ENCODE assay signal across 14 cellular contexts in genomic region chr15:65584241-65584640, GRCh38. TPM values are rescaled to one million over a fixed set of nuclear protein-coding genes. Genes with fewer than 3 reads are reported as not detected.
A peak's percentile ranks its signal among the peaks of the same experiment; 100 is the strongest.
DNase-seq lines count a peak whose midpoint lies in the region; ATAC-seq and TF ChIP-seq lines count a peak whose summit lies in the region.
"Had no signal": no experiment of that assay in that cellular context is flagged by ENCODE, and none has a peak within 500 bp of the region (broad histone marks: within the 10 kb centered on the region; RNA-seq: fewer than 3 reads in every experiment).

No MANE protein-coding gene starts in this region.

- peak overlapping the region; percentile 45 to 48; a peak in 3 of 4 replicates for H3K27ac ChIP-seq in SK-N-SH (ENCODE audit: low read depth in 2 of 2, low read length in 1 of 2)
- peak overlapping the region; percentile 35; the same call in 1 of the 2 replicates for H3K27ac ChIP-seq in Karpas-422 (ENCODE audit: low read length)
- H3K27ac ChIP-seq: 22Rv1, SK-N-MC, testis had no signal

- H3K4me3 Mint-ChIP-seq in brain = no peak overlapping the region
- H3K4me3 Mint-ChIP-seq in nephron progenitor cell = peak overlapping the region; percentile 55
- H3K4me3 Mint-ChIP-seq: H9 had no signal

- TF ChIP-seq EP300 in SK-N-SH (IDR thresholded peaks at IDR 0.05; ENCODE audit: borderline replicate concordance in 1 of 2, low read depth in 1 of 2, low read length in 1 of 2) = no peak

- H3K9me3 Mint-ChIP-seq in brain (no peaks in the 10 kb centered on the region), nephron progenitor cell (no peaks in the 10 kb centered on the region)
- H3K9me3 Mint-ChIP-seq: H9 had no signal

- H3K36me3 Mint-ChIP-seq in brain (peaks cover 61% of the 10 kb centered on the region), nephron progenitor cell (ENCODE audit: low read depth) (peaks cover 58% of the 10 kb centered on the region)

- DNase-seq in SK-N-SH (no peak), Karpas-422 (no peak), nephron progenitor cell (no peak), OCI-M2 (lab: John Stamatoyannopoulos, UW; ENCODE audit: unreplicated experiment) (no peak)
- DNase-seq: activated CD4-positive, alpha-beta T cell treated with anti-CD3 and anti-CD28 coated beads for 1 hour; H9; left cardiac atrium; testis had no signal

- no peak overlapping the region for H2AFZ ChIP-seq in SK-N-SH (ENCODE audit: low read depth)
- H2AFZ ChIP-seq in Karpas-422 (ENCODE audit: low read length) = no peak overlapping the region

- TF ChIP-seq CTCF in SK-N-SH (IDR thresholded peaks at IDR 0.05) (no peak), brain (conservative IDR thresholded peaks at IDR 0.05) (no peak), nephron progenitor cell (IDR thresholded peaks at IDR 0.05) (no peak)

- no peaks in the 10 kb centered on the region for H3K9me2 ChIP-seq in SK-N-SH
- no peaks in the 10 kb centered on the region for H3K9me2 ChIP-seq in Karpas-422 (replicated peaks; ENCODE audit: insufficient read depth, low read length)

- H3K27ac Mint-ChIP-seq in brain (peak overlapping the region in 3 of 5 experiments; percentile 61 to 84 (median 64)), nephron progenitor cell (peak overlapping the region; percentile 66)
- H3K27ac Mint-ChIP-seq: H9 had no signal

- no peak for ATAC-seq in SK-N-SH treated with all-trans-retinoic acid at 6 μM for 48 hours
- ATAC-seq in HG03469 (IDR thresholded peaks at IDR 0.05; ENCODE audit: unreplicated experiment) = no peak
- ATAC-seq in HG03520 (IDR thresholded peaks at IDR 0.05; ENCODE audit: unreplicated experiment) = no peak
- ATAC-seq: left cardiac atrium had no signal

- H3K4me1 ChIP-seq in SK-N-SH (ENCODE audit: control insufficient read depth in 1 of 2, insufficient read depth in 2 of 2, low read depth in 1 of 2, low read length in 1 of 2) (peaks cover 21 to 26% of the 10 kb centered on the region in 2 experiments), Karpas-422 (ENCODE audit: low read length) (peaks cover 16% of the 10 kb centered on the region)
- H3K4me1 ChIP-seq: testis had no signal

- TF ChIP-seq RAD21 in SK-N-SH (IDR thresholded peaks at IDR 0.05; ENCODE audit: low read length) = no peak

- H3K4me1 Mint-ChIP-seq in brain = peaks cover 19% of the 10 kb centered on the region
- peaks cover 36% of the 10 kb centered on the region for H3K4me1 Mint-ChIP-seq in nephron progenitor cell

- CTCF ChIA-PET in SK-N-SH (lab: Yijun Ruan, JAX) = no interaction called here

- H3K36me3 ChIP-seq in SK-N-SH (replicated peaks in 1 of 2; ENCODE audit: control insufficient read depth in 1 of 2, insufficient read depth in 2 of 2, low read length in 1 of 2) = peaks cover 60 to 61% of the 10 kb centered on the region in 2 experiments
- H3K36me3 ChIP-seq in Karpas-422 (ENCODE audit: insufficient read depth, low read length) = peaks cover 51% of the 10 kb centered on the region

- peaks cover 3% of the 10 kb centered on the region for H3K27me3 Mint-ChIP-seq in brain
- no peaks in the 10 kb centered on the region for H3K27me3 Mint-ChIP-seq in nephron progenitor cell (ENCODE audit: low read depth, poor library complexity)

- H3K9me3 ChIP-seq in SK-N-SH (no peaks in the 10 kb centered on the region), Karpas-422 (ENCODE audit: low read length) (no peaks in the 10 kb centered on the region)
- H3K9me3 ChIP-seq: testis had no signal

- H3K27me3 ChIP-seq in SK-N-SH (ENCODE audit: insufficient read depth) (no peaks in the 10 kb centered on the region), Karpas-422 (ENCODE audit: low read length) (no peaks in the 10 kb centered on the region)
- H3K27me3 ChIP-seq: testis had no signal

- H3K4me2 ChIP-seq in SK-N-SH (peak overlapping the region; percentile 38; the same call in 1 of the 2 replicates), Karpas-422 (ENCODE audit: low read depth, low read length, poor library complexity, severe bottlenecking) (peak overlapping the region; percentile 24)

- H3K4me3 ChIP-seq in SK-N-SH (ENCODE audit: low read depth in 2 of 2, low read length in 1 of 2) (no peak overlapping the region), Karpas-422 (ENCODE audit: low read length) (no peak overlapping the region)
- H3K4me3 ChIP-seq: SK-N-MC, testis had no signal

- H3K9ac ChIP-seq in SK-N-SH (no peak overlapping the region), Karpas-422 (ENCODE audit: low read length) (no peak overlapping the region)

- H3K79me2 ChIP-seq in SK-N-SH (ENCODE audit: insufficient read depth) (no peaks in the 10 kb centered on the region), Karpas-422 (ENCODE audit: low read length) (no peaks in the 10 kb centered on the region)

- POLR2A ChIA-PET in SK-N-SH (lab: Yijun Ruan, JAX) = interaction anchor here (0.6 kb wide), 1 partner anchor 332 kb away, joined by 3 read pairs; no protein-coding TSS in a partner anchor

- peaks cover 20% of the 10 kb centered on the region for H3F3A ChIP-seq in SK-N-SH (replicated peaks; ENCODE audit: insufficient read depth)

- H4K20me1 ChIP-seq in SK-N-SH (ENCODE audit: insufficient read depth) (no peaks in the 10 kb centered on the region), Karpas-422 (ENCODE audit: insufficient read depth, low read depth, low read length) (no peaks in the 10 kb centered on the region)

TF ChIP-seq in SK-N-SH, 30 proteins besides CTCF, POLR2A, EP300 and RAD21 (continues in another document):
- TF ChIP-seq MEF2A (IDR thresholded peaks at IDR 0.05; ENCODE audit: borderline replicate concordance, low read depth) = no peak
- TF ChIP-seq FOXJ3 (CRISPR knock-in tag; IDR thresholded peaks at IDR 0.05) = no peak
- TF ChIP-seq GATA2 (CRISPR knock-in tag; IDR thresholded peaks at IDR 0.05) = no peak
- no peak for TF ChIP-seq MAX (IDR thresholded peaks at IDR 0.05; ENCODE audit: low read depth)
- no peak for TF ChIP-seq ZBTB33 (IDR thresholded peaks at IDR 0.05; ENCODE audit: borderline replicate concordance, low read depth)

TF ChIP-seq in SK-N-SH treated with all-trans-retinoic acid at 6 μM for 48 hours, 23 proteins besides CTCF, POLR2A, EP300 and RAD21:
- no peak for TF ChIP-seq ZFP30 (CRISPR knock-in tag; IDR thresholded peaks at IDR 0.05)
- no peak for TF ChIP-seq SNAI2 (CRISPR knock-in tag; IDR thresholded peaks at IDR 0.05)
- TF ChIP-seq ZFP3 (CRISPR knock-in tag; IDR thresholded peaks at IDR 0.05) = no peak
- no peak for TF ChIP-seq ZNF70 (CRISPR knock-in tag; IDR thresholded peaks at IDR 0.05)
- no peak for TF ChIP-seq ZNF8 (CRISPR knock-in tag; IDR thresholded peaks at IDR 0.05)
- TF ChIP-seq BACH2 (CRISPR knock-in tag; IDR thresholded peaks at IDR 0.05; ENCODE audit: borderline replicate concordance) = no peak
- TF ChIP-seq CSDC2 (CRISPR knock-in tag; IDR thresholded peaks at IDR 0.05) = no peak

RNA-seq across cellular contexts. Expression of gene INTS14, which starts 26.7 kb away (rescaled TPM):
- polyA plus RNA-seq in SK-N-SH (2012; rRNA removed) = 44.9 and 55.5 TPM in 2 replicates
- 56.5 and 57.5 TPM in 2 replicates for polyA plus RNA-seq in SK-N-SH (2012; cell fraction: cytosol; rRNA removed)
- polyA plus RNA-seq in SK-N-SH (2012; cell fraction: nucleus; rRNA removed) = 64.6 and 71.7 TPM in 2 replicates
- 40.1 and 62.9 TPM in 2 replicates for total RNA-seq in Karpas-422 (2014; rRNA removed; shearing (Covaris generic); ENCODE audit: low replicate concordance)
- 28.0 TPM for polyA plus RNA-seq in brain (ENCODE audit: insufficient read depth, low read depth, low replicate concordance)

RNA-seq across cellular contexts. Expression of gene SLC24A1, which starts 37.5 kb away (rescaled TPM):
- 7.7 and 8.7 TPM in 2 replicates for polyA plus RNA-seq in SK-N-SH (2012; rRNA removed)
- polyA plus RNA-seq in SK-N-SH (2012; cell fraction: cytosol; rRNA removed) = 7.4 and 7.9 TPM in 2 replicates
- 6.3 and 9.0 TPM in 2 replicates for polyA plus RNA-seq in SK-N-SH (2012; cell fraction: nucleus; rRNA removed)
- 7.9 and 10.9 TPM in 2 replicates for total RNA-seq in Karpas-422 (2014; rRNA removed; shearing (Covaris generic); ENCODE audit: low replicate concordance)
- polyA plus RNA-seq in brain (ENCODE audit: insufficient read depth, low read depth, low replicate concordance) = 4.4 TPM

RNA-seq across cellular contexts. Expression of gene HACD3, which starts 54.0 kb away (rescaled TPM):
- polyA plus RNA-seq in SK-N-SH (2012; rRNA removed) = 45.7 and 58.6 TPM in 2 replicates
- 69.2 and 70.0 TPM in 2 replicates for polyA plus RNA-seq in SK-N-SH (2012; cell fraction: cytosol; rRNA removed)
- 17.1 and 27.9 TPM in 2 replicates for polyA plus RNA-seq in SK-N-SH (2012; cell fraction: nucleus; rRNA removed)
- 61.8 and 87.2 TPM in 2 replicates for total RNA-seq in Karpas-422 (2014; rRNA removed; shearing (Covaris generic); ENCODE audit: low replicate concordance)
- 97.9 TPM for polyA plus RNA-seq in brain (ENCODE audit: insufficient read depth, low read depth, low replicate concordance)
